ENCODE assay signal across 1 cellular context in the genomic region with DNA sequence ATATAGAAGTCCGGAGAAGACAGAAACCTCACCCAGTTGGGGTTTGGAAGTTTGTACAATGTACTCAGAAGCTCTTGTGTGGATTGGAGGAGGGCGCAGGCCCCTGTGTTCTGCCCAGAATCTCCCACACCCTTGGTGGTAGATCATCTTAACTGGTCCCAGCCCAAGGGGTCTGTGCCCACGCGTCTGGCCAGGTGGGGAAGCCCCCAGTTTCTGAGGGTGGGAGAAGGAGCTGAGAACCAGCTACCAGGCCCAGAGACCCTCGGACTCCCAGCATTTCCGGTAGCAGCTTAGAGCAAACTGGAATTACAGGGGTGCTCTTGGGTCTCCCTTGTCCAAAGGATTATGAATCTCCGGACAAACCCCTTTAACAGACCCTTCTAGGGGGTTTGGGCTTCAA.
TF ChIP-seq lines count a peak whose summit lies in the region.

No MANE protein-coding gene starts in this region.

TF ChIP-seq in GM12878, 131 proteins besides CTCF, POLR2A, EP300 and RAD21:
- TF ChIP-seq ZBED1 (IDR thresholded peaks at IDR 0.05; ENCODE audit: borderline replicate concordance) (no peak), EZH2 (IDR thresholded peaks at IDR 0.05; ENCODE audit: borderline replicate concordance, control insufficient read depth, low read depth, low read length) (no peak)
- TF ChIP-seq, protein P1, sequence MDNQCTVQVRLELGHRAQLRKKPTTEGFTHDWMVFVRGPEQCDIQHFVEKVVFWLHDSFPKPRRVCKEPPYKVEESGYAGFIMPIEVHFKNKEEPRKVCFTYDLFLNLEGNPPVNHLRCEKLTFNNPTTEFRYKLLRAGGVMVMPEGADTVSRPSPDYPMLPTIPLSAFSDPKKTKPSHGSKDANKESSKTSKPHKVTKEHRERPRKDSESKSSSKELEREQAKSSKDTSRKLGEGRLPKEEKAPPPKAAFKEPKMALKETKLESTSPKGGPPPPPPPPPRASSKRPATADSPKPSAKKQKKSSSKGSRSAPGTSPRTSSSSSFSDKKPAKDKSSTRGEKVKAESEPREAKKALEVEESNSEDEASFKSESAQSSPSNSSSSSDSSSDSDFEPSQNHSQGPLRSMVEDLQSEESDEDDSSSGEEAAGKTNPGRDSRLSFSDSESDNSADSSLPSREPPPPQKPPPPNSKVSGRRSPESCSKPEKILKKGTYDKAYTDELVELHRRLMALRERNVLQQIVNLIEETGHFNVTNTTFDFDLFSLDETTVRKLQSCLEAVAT (IDR thresholded peaks at IDR 0.05) = no peak
